In the genomic region with DNA sequence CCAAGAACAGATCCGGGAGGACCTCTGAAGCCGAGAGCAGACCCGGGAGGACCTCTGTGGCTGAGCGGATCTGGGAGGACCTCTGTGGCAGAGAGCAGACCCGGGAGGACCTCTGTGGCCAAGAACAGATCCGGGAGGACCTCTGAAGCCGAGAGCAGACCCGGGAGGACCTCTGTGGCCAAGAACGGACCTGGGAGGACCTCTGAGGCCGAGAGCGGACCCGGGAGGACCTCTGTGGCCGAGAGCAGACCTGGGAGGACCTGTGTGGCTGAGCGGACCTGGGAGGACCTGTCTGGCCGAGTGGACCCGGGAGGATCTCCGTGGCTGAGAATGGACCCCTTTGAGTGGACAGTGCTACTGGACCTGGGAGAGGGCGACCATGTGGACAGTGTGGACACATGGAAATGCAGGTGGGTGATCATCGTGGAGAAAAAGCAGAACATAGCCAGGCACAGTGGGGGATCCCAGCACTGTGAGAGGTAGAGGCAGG, we compare ENCODE assay signal across 8 cellular contexts. TPM values are rescaled to one million over a fixed set of nuclear protein-coding genes. Genes with fewer than 3 reads are reported as not detected.
DNase-seq lines count a peak whose midpoint lies in the region; ATAC-seq, FAIRE-seq and TF ChIP-seq lines count a peak whose summit lies in the region.
"Not testable (repeated sequence)": the region's sequence is repeated elsewhere in the genome, so short reads cannot be mapped to it uniquely, and the experiment has no call there.
"Had no signal": no experiment of that assay in that cellular context is flagged by ENCODE, and none has a peak within 500 bp of the region (broad histone marks: within the 10 kb centered on the region; RNA-seq: fewer than 3 reads in every experiment).

No MANE protein-coding gene starts in this region.

- not testable (repeated sequence) for TF ChIP-seq EP300 in HepG2 (IDR thresholded peaks at IDR 0.05; ENCODE audit: low read depth in 2 of 2, low read length in 2 of 2); HepG2 (CRISPR knock-in tag; IDR thresholded peaks at IDR 0.05; ENCODE audit: borderline replicate concordance)

- not testable (repeated sequence) for H3K4me1 ChIP-seq in H9 (ENCODE audit: insufficient read depth, low read length); HepG2 (ENCODE audit: insufficient read depth, low read length); neural progenitor cell
- H3K4me1 ChIP-seq in spleen, result peaks cover 0 to 11% (median 4%) of the 10 kb centered on the region in 6 donors

- H3F3A ChIP-seq in neural progenitor cell (ENCODE audit: low read depth), result not testable (repeated sequence)

- not testable (repeated sequence) for H3K27ac ChIP-seq in H9 (ENCODE audit: insufficient read length, low read depth, low read length); HepG2 (ENCODE audit: extremely low read length, insufficient read depth, low read length); neural progenitor cell; spleen

- not testable (repeated sequence) for H2BK5ac ChIP-seq in H9 (ENCODE audit: insufficient read length, low read length)

- not testable (repeated sequence) for H2BK15ac ChIP-seq in H9 (ENCODE audit: low read depth, low read length)

- H4K91ac ChIP-seq in H9 (ENCODE audit: insufficient read length, low read depth, low read length), result not testable (repeated sequence)

- intact Hi-C loops in HepG2 (cut with micrococcal nuclease; ENCODE audit: unreplicated experiment); sciatic nerve (cut with DNase I); spleen (cut with DNase I; ENCODE audit: low total_unique reads): not testable (repeated sequence)

- not testable (repeated sequence) for ATAC-seq in HepG2, sciatic nerve

- DNase-seq in H9, result peak; percentile 19
- DNase-seq in HepG2 (ENCODE audit: low spot score); neural progenitor cell (ENCODE audit: low spot score): not testable (repeated sequence)
- peak; percentile 25 for DNase-seq in sciatic nerve (ENCODE audit: low spot score)
- peak; percentile 31 for DNase-seq in spleen

- not testable (repeated sequence) for H3K23ac ChIP-seq in H9 (ENCODE audit: insufficient read length, low read depth, low read length)

- H4K8ac ChIP-seq in H9 (replicated peaks; ENCODE audit: insufficient read length, low read depth, low read length), result not testable (repeated sequence)

- not testable (repeated sequence) for H3K14ac ChIP-seq in H9 (ENCODE audit: insufficient read depth, low read length)

- not testable (repeated sequence) for H3K79me1 ChIP-seq in H9 (ENCODE audit: insufficient read depth, low read depth, low read length, poor library complexity, severe bottlenecking)

- CTCF ChIA-PET in HepG2 (lab: Yijun Ruan, JAX; ENCODE audit: low intra/inter-chr PET ratio, low total read pairs), result not testable (repeated sequence)

- TF ChIP-seq POLR2A in HepG2 (IDR thresholded peaks at IDR 0.05; ENCODE audit: insufficient read depth in 1 of 2, low read depth in 2 of 2, low read length in 2 of 2); spleen (IDR thresholded peaks at IDR 0.05): not testable (repeated sequence)

- H3K9me3 Mint-ChIP-seq in H9, result not testable (repeated sequence)
- peaks cover 12% of the 10 kb centered on the region for H3K9me3 Mint-ChIP-seq in neural progenitor cell

- not testable (repeated sequence) for H2BK12ac ChIP-seq in H9 (ENCODE audit: insufficient read length, low read depth, low read length)

- not testable (repeated sequence) for H2AFZ ChIP-seq in H9 (ENCODE audit: low read length); HepG2 (ENCODE audit: low read length); neural progenitor cell (replicated peaks)

- H3K27me3 Mint-ChIP-seq in H9 (ENCODE audit: low read depth); neural progenitor cell (ENCODE audit: insufficient read depth, low read depth): not testable (repeated sequence)

- H4K20me1 ChIP-seq in H9 (ENCODE audit: control insufficient read depth, insufficient read depth, insufficient read length); HepG2 (ENCODE audit: insufficient read depth, low read length); neural progenitor cell (ENCODE audit: low read depth): not testable (repeated sequence)

- H3K23me2 ChIP-seq in H9 (ENCODE audit: insufficient read length, low read depth, low read length, poor library complexity, severe bottlenecking), result not testable (repeated sequence)

- not testable (repeated sequence) for H3K79me2 ChIP-seq in H9 (ENCODE audit: insufficient read depth, low read length); HepG2 (ENCODE audit: insufficient read depth, low read length); neural progenitor cell (ENCODE audit: low read depth)

- H3T11ph ChIP-seq in H9 (ENCODE audit: low read length), result not testable (repeated sequence)

- TF ChIP-seq CTCF in H9 (conservative IDR thresholded peaks at IDR 0.05); HepG2 (CRISPR knock-in tag; IDR thresholded peaks at IDR 0.05); neural progenitor cell (IDR thresholded peaks at IDR 0.05); spleen (IDR thresholded peaks at IDR 0.05 in 8 of 11, conservative IDR thresholded peaks at IDR 0.05 in 3 of 11): not testable (repeated sequence)

- not testable (repeated sequence) for H3K9ac ChIP-seq in H9 (ENCODE audit: extremely low read depth, insufficient read length, low read length); HepG2 (ENCODE audit: insufficient read depth, low read depth, low read length); neural progenitor cell

- H3K18ac ChIP-seq in H9 (ENCODE audit: insufficient read length, low read depth, low read length), result not testable (repeated sequence)

- not testable (repeated sequence) for H2AK5ac ChIP-seq in H9 (ENCODE audit: insufficient read length, low read length)

- H4K5ac ChIP-seq in H9 (ENCODE audit: insufficient read length, low read depth, low read length), result not testable (repeated sequence)

- H3K4ac ChIP-seq in H9 (ENCODE audit: low read depth, low read length), result not testable (repeated sequence)

- H3K56ac ChIP-seq in H9 (ENCODE audit: insufficient read length, low read depth, low read length), result not testable (repeated sequence)

- not testable (repeated sequence) for H3K4me1 Mint-ChIP-seq in H9, neural progenitor cell

- H3K36me3 Mint-ChIP-seq in H9 (ENCODE audit: insufficient read depth in 1 of 3, low read depth in 3 of 3) (peaks cover 57 to 68% (median 67%) of the 10 kb centered on the region in 3 experiments), neural progenitor cell (peaks cover 31% of the 10 kb centered on the region)

- FAIRE-seq in HepG2 (lab: Jason Lieb, UNC), result not testable (repeated sequence)

- no CpG with 5 or more reads among the region's 19 CpGs for WGBS in H9 (ENCODE audit: extremely low coverage, insufficient read length, low lambda C conversion rate)
- WGBS in HepG2 (ENCODE audit: low lambda C conversion rate), result 98% methylated on average over 19 of the region's 19 CpGs
- WGBS in spleen, 5 donors, result 90 to 97% (median 95%) methylated on average over 19 of the region's 19 CpGs

- H3K4me2 ChIP-seq in H9 (ENCODE audit: insufficient read depth, insufficient read length, low read length); HepG2 (ENCODE audit: low read depth, low read length); neural progenitor cell: not testable (repeated sequence)

- not testable (repeated sequence) for H3K9me3 ChIP-seq in H9 (ENCODE audit: control insufficient read depth, low read depth, low read length); HepG2 (ENCODE audit: low read length); neural progenitor cell (ENCODE audit: low read depth)
- peaks cover 0 to 21% (median 10%) of the 10 kb centered on the region in 8 donors for H3K9me3 ChIP-seq in spleen

- in situ Hi-C loops in HepG2 (cut with HindIII; ENCODE audit: extremely low pct_ligation_motif_present, low pct_unique_long_range_greater_than_20kb), result not testable (repeated sequence)

- not testable (repeated sequence) for H2BK20ac ChIP-seq in H9 (ENCODE audit: low read depth, low read length, poor library complexity, severe bottlenecking)

- not testable (repeated sequence) for H3K4me3 Mint-ChIP-seq in H9, neural progenitor cell

- POLR2A ChIA-PET in HepG2 (lab: Yijun Ruan, JAX), result not testable (repeated sequence)

- H2BK120ac ChIP-seq in H9 (ENCODE audit: low read depth, low read length, poor library complexity, severe bottlenecking), result not testable (repeated sequence)

- H3K36me3 ChIP-seq in HepG2 (replicated peaks in 1 of 2; ENCODE audit: control insufficient read depth in 1 of 2, insufficient read depth in 2 of 2, low read length in 2 of 2) (peaks cover 26 to 66% of the 10 kb centered on the region in 2 experiments), spleen (peaks cover 0 to 30% (median 0%) of the 10 kb centered on the region in 6 donors)
- H3K36me3 ChIP-seq in neural progenitor cell, result not testable (repeated sequence)

- H3K27me3 ChIP-seq in H9 (ENCODE audit: insufficient read depth, low read length); HepG2 (ENCODE audit: control insufficient read depth in 1 of 2, insufficient read depth in 2 of 2, low read length in 2 of 2); neural progenitor cell; spleen (replicated peaks in 1 of 7): not testable (repeated sequence)

- H3K4me3 ChIP-seq in HepG2 (replicated peaks in 1 of 3; ENCODE audit: insufficient read depth in 1 of 3, low read depth in 2 of 3, low read length in 3 of 3); neural progenitor cell; spleen: not testable (repeated sequence)

- not testable (repeated sequence) for BruUV-seq in HepG2 (replicated peaks; lab: Mats Ljungman, UMichigan)

- not testable (repeated sequence) for H3K27ac Mint-ChIP-seq in H9
- H3K27ac Mint-ChIP-seq in neural progenitor cell, result peak overlapping the region; percentile 50

- not testable (repeated sequence) for TF ChIP-seq RAD21 in HepG2 (CRISPR knock-in tag; IDR thresholded peaks at IDR 0.05)

RNA-seq across cellular contexts. Expression of a gene that starts 16.1 kb away (rescaled TPM):
- 54.8 and 55.0 TPM in 2 replicates for total RNA-seq in H9 (2021)
- 30.3 and 30.8 TPM in 2 replicates for total RNA-seq in HepG2 (2016; rRNA removed; fragmentation: Illumina TruSeq; extraction: Trizol)
- total RNA-seq in HepG2 (2016; cell fraction: cytosol; rRNA removed; fragmentation: Illumina TruSeq; extraction: Trizol; ENCODE audit: low read depth), result 17.7 and 18.0 TPM in 2 replicates
- 26.5 and 33.7 TPM in 2 replicates for total RNA-seq in HepG2 (2016; cell fraction: insoluble cytoplasmic fraction; rRNA removed; fragmentation: Illumina TruSeq; extraction: Trizol)
- 27.8 and 29.0 TPM in 2 replicates for total RNA-seq in HepG2 (2016; cell fraction: membrane; rRNA removed; fragmentation: Illumina TruSeq; extraction: Trizol)
- total RNA-seq in HepG2 (2016; cell fraction: nucleus; rRNA removed; fragmentation: Illumina TruSeq; extraction: Trizol), result 23.1 and 27.9 TPM in 2 replicates
- polyA plus RNA-seq in HepG2 (2011; rRNA removed), result 40.5 and 40.6 TPM in 2 replicates
- 37.5 and 37.6 TPM in 2 replicates for polyA plus RNA-seq in HepG2 (2011; cell fraction: cytosol; rRNA removed)
- polyA plus RNA-seq in HepG2 (2011; cell fraction: nucleus; rRNA removed), result 59.1 and 60.0 TPM in 2 replicates
- polyA plus RNA-seq in HepG2 (2012), result 34.3 and 37.7 TPM in 2 replicates
- 20.4 and 24.5 TPM in 2 replicates for polyA plus RNA-seq in HepG2 (2016; cell fraction: cytosol; fragmentation: Illumina TruSeq; extraction: Trizol; ENCODE audit: low read depth)
- polyA plus RNA-seq in HepG2 (2016; cell fraction: insoluble cytoplasmic fraction; fragmentation: Illumina TruSeq; extraction: Trizol; ENCODE audit: low read depth), result 35.9 and 37.1 TPM in 2 replicates
- polyA plus RNA-seq in HepG2 (2016; cell fraction: membrane; fragmentation: Illumina TruSeq; extraction: Trizol; ENCODE audit: low read depth), result 24.9 and 27.8 TPM in 2 replicates
- polyA plus RNA-seq in HepG2 (2016; cell fraction: nucleus; fragmentation: Illumina TruSeq; extraction: Trizol; ENCODE audit: insufficient read depth, low read depth), result 54.4 and 56.0 TPM in 2 replicates
- polyA minus RNA-seq in HepG2 (2011; rRNA and poly(A)+ RNA removed; ENCODE audit: low replicate concordance), result 6.8 and 20.0 TPM in 2 replicates
- polyA minus RNA-seq in HepG2 (2011; cell fraction: cytosol; rRNA and poly(A)+ RNA removed), result 21.8 and 23.7 TPM in 2 replicates
- 23.2 and 26.8 TPM in 2 replicates for polyA minus RNA-seq in HepG2 (2011; cell fraction: nucleus; rRNA and poly(A)+ RNA removed)
- total RNA-seq in neural progenitor cell (ENCODE audit: low replicate concordance), result 14.8 and 19.3 TPM in 2 replicates
- total RNA-seq in sciatic nerve, result 6.3 TPM
- total RNA-seq in spleen, result 10 to 100 TPM in 1 of 7 donors, 1 to 10 TPM in 6; 4.0 to 10.5 (median 6.1) TPM
- 1 to 10 TPM; 2.0 to 5.5 (median 2.3) TPM for polyA plus RNA-seq in spleen
- total RNA-seq: A172; B cell; CD8-positive, alpha-beta T cell had no signal

RNA-seq across cellular contexts. Expression of a gene that starts 50.7 kb away (rescaled TPM):
- total RNA-seq in H9 (2021) (131 and 139 TPM in 2 replicates), HepG2 (2016; rRNA removed; fragmentation: Illumina TruSeq; extraction: Trizol) (33.2 and 112 TPM in 2 replicates), neural progenitor cell (ENCODE audit: low replicate concordance) (49.7 and 64.6 TPM in 2 replicates), sciatic nerve (183 TPM), spleen (100 to 1,000 TPM; 114 to 210 (median 154) TPM)
- total RNA-seq in HepG2 (2016; cell fraction: cytosol; rRNA removed; fragmentation: Illumina TruSeq; extraction: Trizol; ENCODE audit: low read depth), result 10.9 and 12.4 TPM in 2 replicates
- 28.0 and 117 TPM in 2 replicates for total RNA-seq in HepG2 (2016; cell fraction: insoluble cytoplasmic fraction; rRNA removed; fragmentation: Illumina TruSeq; extraction: Trizol)
- total RNA-seq in HepG2 (2016; cell fraction: membrane; rRNA removed; fragmentation: Illumina TruSeq; extraction: Trizol), result 16.4 and 16.7 TPM in 2 replicates
- 71.7 and 83.9 TPM in 2 replicates for total RNA-seq in HepG2 (2016; cell fraction: nucleus; rRNA removed; fragmentation: Illumina TruSeq; extraction: Trizol)
- polyA plus RNA-seq in HepG2 (2011; rRNA removed) (103 TPM in 2 replicates), spleen (10 to 100 TPM; 27.0 to 64.5 (median 41.7) TPM)
- 54.8 and 61.5 TPM in 2 replicates for polyA plus RNA-seq in HepG2 (2011; cell fraction: cytosol; rRNA removed)
- polyA plus RNA-seq in HepG2 (2011; cell fraction: nucleus; rRNA removed), result 64.5 and 68.1 TPM in 2 replicates
- 94.8 and 95.4 TPM in 2 replicates for polyA plus RNA-seq in HepG2 (2012)
- 8.2 and 8.9 TPM in 2 replicates for polyA plus RNA-seq in HepG2 (2016; cell fraction: cytosol; fragmentation: Illumina TruSeq; extraction: Trizol; ENCODE audit: low read depth)
- polyA plus RNA-seq in HepG2 (2016; cell fraction: insoluble cytoplasmic fraction; fragmentation: Illumina TruSeq; extraction: Trizol; ENCODE audit: low read depth), result 42.2 and 53.5 TPM in 2 replicates
- polyA plus RNA-seq in HepG2 (2016; cell fraction: membrane; fragmentation: Illumina TruSeq; extraction: Trizol; ENCODE audit: low read depth), result 14.6 and 17.0 TPM in 2 replicates
- polyA plus RNA-seq in HepG2 (2016; cell fraction: nucleus; fragmentation: Illumina TruSeq; extraction: Trizol; ENCODE audit: insufficient read depth, low read depth), result 165 and 182 TPM in 2 replicates
- polyA minus RNA-seq in HepG2 (2011; rRNA and poly(A)+ RNA removed; ENCODE audit: low replicate concordance), result 78.2 and 92.0 TPM in 2 replicates
- 54.9 and 61.7 TPM in 2 replicates for polyA minus RNA-seq in HepG2 (2011; cell fraction: cytosol; rRNA and poly(A)+ RNA removed)
- 25.2 and 25.9 TPM in 2 replicates for polyA minus RNA-seq in HepG2 (2011; cell fraction: nucleus; rRNA and poly(A)+ RNA removed)
